ENCODE assay signal across 21 cellular contexts in genomic region chr18:61948842-61949438, GRCh38. TPM values are rescaled to one million over a fixed set of nuclear protein-coding genes. Genes with fewer than 3 reads are reported as not detected.
A peak's percentile ranks its signal among the peaks of the same experiment; 100 is the strongest.
DNase-seq lines count a peak whose midpoint lies in the region; ATAC-seq, FAIRE-seq and TF ChIP-seq lines count a peak whose summit lies in the region.
"Had no signal": no experiment of that assay in that cellular context is flagged by ENCODE, and none has a peak within 500 bp of the region (broad histone marks: within the 10 kb centered on the region; RNA-seq: fewer than 3 reads in every experiment).

No MANE protein-coding gene starts in this region.

- peak overlapping the region; percentile 72 for H2BK20ac ChIP-seq in IMR-90 (ENCODE audit: low read depth, low read length)

- H4K91ac ChIP-seq in IMR-90 (ENCODE audit: insufficient read depth, low read depth, low read length) = peak overlapping the region; percentile 81

- peak overlapping the region; percentile 57; the same call in 1 of the 2 replicates for H2AK5ac ChIP-seq in IMR-90 (ENCODE audit: low read depth, low read length)

- H2BK5ac ChIP-seq in IMR-90 (ENCODE audit: low read depth, low read length, poor library complexity, severe bottlenecking) = peak overlapping the region; percentile 50

- POLR2A ChIA-PET in IMR-90 (lab: Charles Lee; ENCODE audit: unreplicated experiment) = interaction anchor here (1.0 kb wide), 1 partner anchor 15 kb away, joined by 3 read pairs; no protein-coding TSS in a partner anchor

- no peak for ATAC-seq in IMR-90 (ENCODE audit: low read depth)
- peak; percentile 74 to 77 (median 76) for ATAC-seq in natural killer cell
- no peak for ATAC-seq in T-helper 17 cell
- ATAC-seq: activated naive CD4-positive, alpha-beta T cell treated with anti-CD3 and anti-CD28 coated beads, Interleukin-2, amount 50 U/mL, for 72 hours; K562; mucosa of descending colon had no signal

- peak overlapping the region in 1 of 2 experiments; percentile 78; a peak in 3 of 4 replicates for H4K8ac ChIP-seq in IMR-90 (ENCODE audit: low read depth in 2 of 2, low read length in 2 of 2)

- dilution Hi-C loops in IMR-90 (cut with HindIII; ENCODE audit: low sequenced_read_pairs, unreplicated experiment) = no loop called here

- H3K27ac ChIP-seq in IMR-90 (ENCODE audit: insufficient read depth, low read length) (no peak overlapping the region), coronary artery (peak overlapping the region; percentile 11 to 86)
- H3K27ac ChIP-seq: HL-60, parathyroid adenoma, PC-9, testis had no signal

- H4K20me1 ChIP-seq in IMR-90 (ENCODE audit: insufficient read depth, low read length) = no peaks in the 10 kb centered on the region

- H3K18ac ChIP-seq in IMR-90 (ENCODE audit: low read depth, low read length) = peak overlapping the region; percentile 38; the same call in 1 of the 2 replicates

- peak overlapping the region; percentile 8; the same call in 1 of the 2 replicates for H3K4me2 ChIP-seq in IMR-90 (ENCODE audit: low read depth, low read length)
- H3K4me2 ChIP-seq: PC-9 had no signal

- peak overlapping the region; percentile 64; the same call in 1 of the 2 replicates for H3K23ac ChIP-seq in IMR-90 (ENCODE audit: low read depth, low read length)

- H2BK15ac ChIP-seq in IMR-90 (ENCODE audit: low read depth, low read length) = peak overlapping the region; percentile 71; the same call in 2 of the 3 replicates

- H2AK9ac ChIP-seq in IMR-90 (replicated peaks; ENCODE audit: low read depth, low read length, poor library complexity) = no peak overlapping the region

- H3K27me3 ChIP-seq in IMR-90 (ENCODE audit: control insufficient read depth, insufficient read depth, low read length) = no peaks in the 10 kb centered on the region
- H3K27me3 ChIP-seq: testis had no signal

- H3K9me3 ChIP-seq in IMR-90 (ENCODE audit: control insufficient read depth, insufficient read depth, low read length) (no peaks in the 10 kb centered on the region), T-helper 17 cell (ENCODE audit: control insufficient read depth, low read length, poor library complexity, severe bottlenecking) (no peaks in the 10 kb centered on the region)
- H3K9me3 ChIP-seq: mucosa of descending colon, testis had no signal

- peak overlapping the region; percentile 74 for H2BK120ac ChIP-seq in IMR-90 (ENCODE audit: low read depth, low read length)

- H4K5ac ChIP-seq in IMR-90 (ENCODE audit: low read depth, low read length) = peak overlapping the region; percentile 2; the same call in 1 of the 2 replicates

- in situ Hi-C loops in IMR-90 (cut with MboI; ENCODE audit: low sequenced_read_pairs) = no loop called here

- DNase-seq in D721Med (ENCODE audit: insufficient read length, low spot score) = no peak
- no peak for DNase-seq in IMR-90
- no peak for DNase-seq in coronary artery (ENCODE audit: low spot score)
- DNase-seq in natural killer cell = no peak
- DNase-seq in T-helper 17 cell = no peak
- DNase-seq in NOMO-1 treated with DMSO at 0.1 percent for 48 hours (lab: John Stamatoyannopoulos, UW; ENCODE audit: unreplicated experiment) = no peak
- DNase-seq in middle frontal gyrus (ENCODE audit: extremely low spot score, low spot score) = no peak
- no peak for DNase-seq in GF-D8 (lab: John Stamatoyannopoulos, UW)
- DNase-seq: activated CD4-positive, alpha-beta T cell treated with anti-CD3 and anti-CD28 coated beads, Interleukin-2, amount 50 U/mL, for 1 hour; effector CD8-positive, alpha-beta T cell; hypothalamus; mucosa of descending colon; NCI-H1048; NCI-H2081 treated with DMSO at 0.1 percent for 48 hours; PC-9; testis had no signal

- H3K4ac ChIP-seq in IMR-90 (ENCODE audit: low read depth, low read length) = peak overlapping the region; percentile 47

- peaks cover 22% of the 10 kb centered on the region for H3K9me1 ChIP-seq in IMR-90 (ENCODE audit: insufficient read depth, low read length)

- TF ChIP-seq RAD21 in IMR-90 (IDR thresholded peaks at IDR 0.05; ENCODE audit: low read length) = no peak

- H3K36me3 Mint-ChIP-seq in natural killer cell (no peaks in the 10 kb centered on the region), T-helper 17 cell (ENCODE audit: low read depth) (peaks cover 2% of the 10 kb centered on the region)
- H3K36me3 Mint-ChIP-seq: activated naive CD4-positive, alpha-beta T cell treated with anti-CD3 and anti-CD28 coated beads, Interleukin-2, amount 50 U/mL, for 72 hours had no signal

- H3K9ac ChIP-seq in IMR-90 (ENCODE audit: low read depth, low read length) = peak overlapping the region; percentile 6; the same call in 1 of the 2 replicates
- H3K9ac ChIP-seq: parathyroid adenoma had no signal

- no peaks in the 10 kb centered on the region for H3K79me1 ChIP-seq in IMR-90 (ENCODE audit: low read depth in 1 of 2, low read length in 2 of 2)

- peak; percentile 90 for FAIRE-seq in D721Med (lab: Jason Lieb, UNC)
- FAIRE-seq: K562, TTC549 had no signal

- peak overlapping the region; percentile 66 for H2AFZ ChIP-seq in IMR-90 (replicated peaks; ENCODE audit: low read length, poor library complexity)
- H2AFZ ChIP-seq: parathyroid adenoma, PC-9 had no signal

- TF ChIP-seq CTCF in D721Med (IDR thresholded peaks at IDR 0.05; ENCODE audit: insufficient read depth, missing control alignments) (no peak), IMR-90 (conservative IDR thresholded peaks at IDR 0.05; ENCODE audit: low read depth, low read length) (no peak), coronary artery (IDR thresholded peaks at IDR 0.05) (no peak), natural killer cell (IDR thresholded peaks at IDR 0.05) (no peak)

- no peaks in the 10 kb centered on the region for H3K9me3 Mint-ChIP-seq in natural killer cell

- H3K4me3 Mint-ChIP-seq in natural killer cell (peak overlapping the region; percentile 15), T-helper 17 cell (no peak overlapping the region)

- BruUV-seq in IMR-90 (replicated peaks; lab: Mats Ljungman, UMichigan) = no TSS peak

- intact Hi-C loops in IMR-90 (cut with micrococcal nuclease) (no loop called here), natural killer cell (cut with micrococcal nuclease) (no loop called here)

- peaks cover 22% of the 10 kb centered on the region for H3K4me1 ChIP-seq in IMR-90 (ENCODE audit: control insufficient read depth, insufficient read depth, low read length)
- H3K4me1 ChIP-seq: parathyroid adenoma, testis had no signal

- peak overlapping the region in 1 of 2 donors; percentile 9 for H3K27ac Mint-ChIP-seq in natural killer cell
- H3K27ac Mint-ChIP-seq in T-helper 17 cell = no peak overlapping the region
- H3K27ac Mint-ChIP-seq: activated naive CD4-positive, alpha-beta T cell treated with anti-CD3 and anti-CD28 coated beads, Interleukin-2, amount 50 U/mL, for 72 hours had no signal

- no peak overlapping the region for H3K4me3 ChIP-seq in IMR-90 (ENCODE audit: insufficient read depth, low read depth, low read length)
- peak overlapping the region; percentile 57 for H3K4me3 ChIP-seq in coronary artery
- H3K4me3 ChIP-seq: K562, mucosa of descending colon, PC-9, testis had no signal

- peaks cover 30 to 44% of the 10 kb centered on the region in 2 donors for H3K4me1 Mint-ChIP-seq in natural killer cell
- peaks cover 13% of the 10 kb centered on the region for H3K4me1 Mint-ChIP-seq in T-helper 17 cell

- H3K36me3 ChIP-seq in IMR-90 (ENCODE audit: control insufficient read depth, insufficient read depth, low read length) = no peaks in the 10 kb centered on the region

- no peak for TF ChIP-seq POLR2A in IMR-90 (IDR thresholded peaks at IDR 0.05; ENCODE audit: low read depth, low read length)

- WGBS in IMR-90 (ENCODE audit: extremely low coverage in 2 of 2, insufficient read length in 1 of 2), 2 experiments = 80% methylated on average over 1 of the region's 6 CpGs; no CpG with 5 or more reads in 1 of the 2 experiments

- CTCF ChIA-PET in IMR-90 (lab: Yijun Ruan, JAX) = interaction anchor here (1.2 kb wide), 1 partner anchor 9 kb away, joined by 4 read pairs; no protein-coding TSS in a partner anchor

- H3K56ac ChIP-seq in IMR-90 (ENCODE audit: extremely low read depth, insufficient read depth, low read length) = no peak overlapping the region

- H3K27me3 Mint-ChIP-seq in natural killer cell (ENCODE audit: low read depth in 2 of 2) (no peaks in the 10 kb centered on the region), T-helper 17 cell (peaks cover 49% of the 10 kb centered on the region)

- peak overlapping the region; percentile 17; the same call in 1 of the 2 replicates for H3K14ac ChIP-seq in IMR-90 (replicated peaks; ENCODE audit: low read depth, low read length)

TF ChIP-seq in IMR-90, 13 proteins besides CTCF, POLR2A, EP300 and RAD21:
- TF ChIP-seq FOS (IDR thresholded peaks at IDR 0.05; ENCODE audit: low read depth, low read length) = no peak
- TF ChIP-seq RCOR1 (IDR thresholded peaks at IDR 0.05; ENCODE audit: insufficient replicate concordance, low read length) = no peak
- TF ChIP-seq NFE2L2 (IDR thresholded peaks at IDR 0.05; ENCODE audit: low read depth, low read length) = no peak
- no peak for TF ChIP-seq ELK1 (IDR thresholded peaks at IDR 0.05; ENCODE audit: borderline replicate concordance, low read depth, low read length)
- no peak for TF ChIP-seq MAZ (IDR thresholded peaks at IDR 0.05; ENCODE audit: borderline replicate concordance, low read depth, low read length)
- no peak for TF ChIP-seq MAFK (IDR thresholded peaks at IDR 0.05; ENCODE audit: low read depth, low read length)
TF ChIP-seq in IMR-90: peak in this region for 0.

RNA-seq across cellular contexts. Expression of gene RNF152, which starts 56.1 kb away (rescaled TPM):
- 18.5 and 18.9 TPM in 2 replicates for total RNA-seq in IMR-90 (2012; rRNA removed)
- 7.5 and 8.3 TPM in 2 replicates for polyA plus RNA-seq in IMR-90 (2012; rRNA removed)
- polyA plus RNA-seq in IMR-90 (2012; cell fraction: cytosol; rRNA removed) = 3.1 and 9.0 TPM in 2 replicates
- polyA plus RNA-seq in IMR-90 (2012; cell fraction: nucleus; rRNA removed; ENCODE audit: low replicate concordance) = 5.7 and 10.6 TPM in 2 replicates
- 1 to 10 TPM in 1 of 3 donors, under 1 TPM in 2; 0.49 to 1.3 (median 0.50) TPM for total RNA-seq in natural killer cell
- 1 to 10 TPM in 1 of 2 donors, under 1 TPM in 1; 0.18 to 2.1 TPM for total RNA-seq in T-helper 17 cell
- total RNA-seq: PC-9 had no signal

Comparison
In these comparisons a context has a peak if more than half of its experiments do, and no peak if none do; other contexts are left out.
1. ATAC-seq: peak in natural killer cell (3 of 3); none in IMR-90 (single experiment) and T-helper 17 cell (single experiment).